ENCODE assay signal across 9 cellular contexts in the genomic region with DNA sequence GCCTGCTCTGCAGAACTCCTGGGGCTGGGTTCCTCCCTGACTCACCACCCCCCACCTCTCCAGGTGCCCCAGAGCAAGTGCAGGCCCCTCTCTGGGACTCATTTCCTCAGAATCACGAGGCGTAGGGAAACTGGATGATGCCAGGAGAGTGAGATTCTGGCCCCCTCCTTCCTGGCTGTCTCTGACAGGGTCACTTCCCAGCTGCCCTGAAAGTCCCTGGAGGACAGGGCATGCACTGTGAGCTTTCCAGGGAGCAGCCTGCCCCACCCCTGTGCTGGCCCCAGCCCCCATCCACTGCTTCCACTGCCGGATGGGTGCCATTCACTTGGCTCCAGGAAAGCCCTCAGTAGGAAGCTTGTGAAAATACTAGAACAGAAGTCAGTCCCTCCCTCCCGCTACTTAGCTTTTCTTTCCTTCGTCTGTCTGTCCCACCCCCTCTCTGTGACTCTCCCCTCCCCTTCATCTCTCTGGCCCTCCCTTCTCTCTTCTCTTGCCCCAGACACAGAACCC. TPM values are rescaled to one million over a fixed set of nuclear protein-coding genes. Genes with fewer than 3 reads are reported as not detected.
DNase-seq lines count a peak whose midpoint lies in the region; ATAC-seq and TF ChIP-seq lines count a peak whose summit lies in the region.
"Had no signal": no experiment of that assay in that cellular context is flagged by ENCODE, and none has a peak within 500 bp of the region (broad histone marks: within the 10 kb centered on the region; RNA-seq: fewer than 3 reads in every experiment).

No MANE protein-coding gene starts in this region.

- H3K56ac ChIP-seq in mesendoderm (ENCODE audit: low read length): no peak overlapping the region

- no peak for DNase-seq in activated naive CD4-positive, alpha-beta T cell treated with anti-CD3 and anti-CD28 coated beads, Interleukin-2, amount 50 U/mL, for 16 hours
- no peak for DNase-seq in endothelial cell (ENCODE audit: low spot score)
- DNase-seq in mesendoderm: peak; percentile 58
- peak in 1 of 2 donors; percentile 40 for DNase-seq in upper lobe of left lung
- DNase-seq in NCI-H2171 (lab: John Stamatoyannopoulos, UW): no peak
- DNase-seq in NCI-H187 (lab: John Stamatoyannopoulos, UW): no peak
- DNase-seq in NAMALWA (ENCODE audit: low spot score): no peak
- DNase-seq: NCI-H1436 had no signal

- H3K36me3 Mint-ChIP-seq in activated naive CD4-positive, alpha-beta T cell treated with anti-CD3 and anti-CD28 coated beads, Interleukin-2, amount 50 U/mL, for 24 hours: peaks cover 4% of the 10 kb centered on the region
- peaks cover 23% of the 10 kb centered on the region for H3K36me3 Mint-ChIP-seq in endothelial cell (ENCODE audit: low read depth, unreplicated experiment)

- no peak overlapping the region for H3K9ac ChIP-seq in mesendoderm (ENCODE audit: low read length)

- peak in 1 of 4 donors; percentile 48 for TF ChIP-seq EP300 in upper lobe of left lung (IDR thresholded peaks at IDR 0.05)

- no peak overlapping the region for H2BK120ac ChIP-seq in mesendoderm (ENCODE audit: low read depth, low read length)

- no peak overlapping the region for H3K4ac ChIP-seq in mesendoderm (ENCODE audit: low read depth, low read length)

- H3K4me2 ChIP-seq in mesendoderm (ENCODE audit: low read length): no peak overlapping the region

- no peaks in the 10 kb centered on the region for H3K79me2 ChIP-seq in mesendoderm (ENCODE audit: control insufficient read depth, insufficient read depth, low read length)

- H3K27ac ChIP-seq in mesendoderm (ENCODE audit: low read depth, low read length): no peak overlapping the region
- H3K27ac ChIP-seq in upper lobe of left lung: peak overlapping the region in 3 of 4 donors; percentile 79 to 94 (median 89)

- H3K4me1 ChIP-seq in mesendoderm (ENCODE audit: control insufficient read depth, low read depth, low read length): no peaks in the 10 kb centered on the region
- H3K4me1 ChIP-seq in upper lobe of left lung: peaks cover 26 to 35% (median 30%) of the 10 kb centered on the region in 4 donors

- H3K9me3 Mint-ChIP-seq in activated naive CD4-positive, alpha-beta T cell treated with anti-CD3 and anti-CD28 coated beads, Interleukin-2, amount 50 U/mL, for 24 hours: no peaks in the 10 kb centered on the region
- H3K9me3 Mint-ChIP-seq in endothelial cell (ENCODE audit: unreplicated experiment): no peaks in the 10 kb centered on the region

- no peaks in the 10 kb centered on the region for H3K27me3 Mint-ChIP-seq in activated naive CD4-positive, alpha-beta T cell treated with anti-CD3 and anti-CD28 coated beads, Interleukin-2, amount 50 U/mL, for 24 hours
- H3K27me3 Mint-ChIP-seq in endothelial cell (ENCODE audit: unreplicated experiment): peaks cover 14% of the 10 kb centered on the region

- H3K4me1 Mint-ChIP-seq in activated naive CD4-positive, alpha-beta T cell treated with anti-CD3 and anti-CD28 coated beads, Interleukin-2, amount 50 U/mL, for 24 hours: peaks cover 17% of the 10 kb centered on the region
- peaks cover 17% of the 10 kb centered on the region for H3K4me1 Mint-ChIP-seq in endothelial cell (ENCODE audit: unreplicated experiment)

- no peak overlapping the region for H3K4me3 Mint-ChIP-seq in activated naive CD4-positive, alpha-beta T cell treated with anti-CD3 and anti-CD28 coated beads, Interleukin-2, amount 50 U/mL, for 24 hours
- H3K4me3 Mint-ChIP-seq in endothelial cell (ENCODE audit: unreplicated experiment): no peak overlapping the region

- no peak overlapping the region for H2BK15ac ChIP-seq in mesendoderm (replicated peaks; ENCODE audit: low read depth)

- WGBS in mesendoderm (ENCODE audit: extremely low coverage, insufficient coverage, low lambda C conversion rate): no CpG with 5 or more reads among the region's 5 CpGs
- WGBS in upper lobe of left lung, 2 donors: 19 to 20% methylated on average over 5 of the region's 5 CpGs

- H3K4me3 ChIP-seq in mesendoderm (ENCODE audit: low read length): no peak overlapping the region
- H3K4me3 ChIP-seq in upper lobe of left lung: no peak overlapping the region

- no peaks in the 10 kb centered on the region for H3K79me1 ChIP-seq in mesendoderm (ENCODE audit: low read length)

- H3K27ac Mint-ChIP-seq in activated naive CD4-positive, alpha-beta T cell treated with anti-CD3 and anti-CD28 coated beads, Interleukin-2, amount 50 U/mL, for 24 hours: peak overlapping the region; percentile 61
- H3K27ac Mint-ChIP-seq in endothelial cell (ENCODE audit: unreplicated experiment): peak overlapping the region; percentile 72

- TF ChIP-seq CTCF in endothelial cell (IDR thresholded peaks at IDR 0.05; ENCODE audit: unreplicated experiment) (no peak), upper lobe of left lung (IDR thresholded peaks at IDR 0.05) (no peak)

- no peak overlapping the region for H2BK5ac ChIP-seq in mesendoderm (ENCODE audit: low read length)

- no peak overlapping the region for H4K8ac ChIP-seq in mesendoderm (ENCODE audit: low read depth, low read length)

- no peak for ATAC-seq in upper lobe of left lung (ENCODE audit: low FRiP score in 2 of 2)

- H3K9me3 ChIP-seq in upper lobe of left lung: no peaks in the 10 kb centered on the region

- TF ChIP-seq POLR2A in upper lobe of left lung (IDR thresholded peaks at IDR 0.05): no peak

- H3K18ac ChIP-seq in mesendoderm (ENCODE audit: low read length): no peak overlapping the region

- no peak overlapping the region for H2AK5ac ChIP-seq in mesendoderm (ENCODE audit: low read length)

- no peaks in the 10 kb centered on the region for H3K36me3 ChIP-seq in mesendoderm (ENCODE audit: control insufficient read depth, insufficient read depth, low read length)
- H3K36me3 ChIP-seq in upper lobe of left lung: peaks cover 0 to 24% (median 13%) of the 10 kb centered on the region in 4 donors

- H3K27me3 ChIP-seq in mesendoderm (ENCODE audit: insufficient read depth, low read length, poor library complexity) (no peaks in the 10 kb centered on the region), upper lobe of left lung (no peaks in the 10 kb centered on the region)

- H3K23ac ChIP-seq in mesendoderm (ENCODE audit: low read length): no peak overlapping the region

- H4K5ac ChIP-seq in mesendoderm (ENCODE audit: low read length): no peak overlapping the region

RNA-seq across cellular contexts. Expression of a gene that starts 10.4 kb away (rescaled TPM):
- total RNA-seq in endothelial cell (ENCODE audit: unreplicated experiment) (not detected), upper lobe of left lung (1 to 10 TPM in 2 of 6 donors, under 1 TPM in 1, not detected in 3; 0.94 to 1.4 (median 1.2) TPM)
- 0.01 TPM for polyA plus RNA-seq in mesendoderm (2013, experiment 1 of 2)
- polyA plus RNA-seq in mesendoderm (2013, experiment 2 of 2): 0.03 TPM

RNA-seq across cellular contexts. Expression of a gene that starts 44.9 kb away (rescaled TPM):
- 195 TPM for total RNA-seq in endothelial cell (ENCODE audit: unreplicated experiment)
- 1.3 TPM for polyA plus RNA-seq in mesendoderm (2013, experiment 1 of 2)
- polyA plus RNA-seq in mesendoderm (2013, experiment 2 of 2): 1.3 TPM
- total RNA-seq in upper lobe of left lung: 10 to 100 TPM; 19.9 to 69.5 (median 63.0) TPM
